Comparison of ENCODE assay signal across 9 cellular contexts in the genomic region with DNA sequence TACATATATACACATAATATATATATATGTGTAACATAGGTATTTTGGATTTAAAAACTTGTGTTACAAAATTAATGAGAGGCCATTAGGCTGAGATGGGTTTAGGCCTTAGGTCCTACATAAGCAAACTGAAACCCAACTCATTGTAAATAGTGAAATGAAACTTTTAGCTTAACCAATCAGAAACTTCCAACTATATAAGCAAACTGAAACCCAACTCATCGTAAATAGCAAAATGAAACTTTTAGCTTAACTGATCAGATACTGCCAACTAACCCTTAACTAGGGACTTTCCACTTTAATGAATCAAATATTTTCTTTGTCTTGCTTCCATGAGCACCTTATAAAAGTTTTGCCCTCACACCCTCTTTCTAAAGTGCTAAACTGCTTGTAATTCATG. TPM values are rescaled to one million over a fixed set of nuclear protein-coding genes. Genes with fewer than 3 reads are reported as not detected.
DNase-seq lines count a peak whose midpoint lies in the region; ATAC-seq, FAIRE-seq and TF ChIP-seq lines count a peak whose summit lies in the region.
"Had no signal": no experiment of that assay in that cellular context is flagged by ENCODE, and none has a peak within 500 bp of the region (broad histone marks: within the 10 kb centered on the region; RNA-seq: fewer than 3 reads in every experiment).

No MANE protein-coding gene starts in this region.

- TF ChIP-seq CTCF in GM10248 (IDR thresholded peaks at IDR 0.05; ENCODE audit: control extremely low read depth, extremely low read depth, low read depth, missing control alignments) (no peak), SK-N-SH (IDR thresholded peaks at IDR 0.05) (no peak), kidney (IDR thresholded peaks at IDR 0.05; ENCODE audit: borderline replicate concordance, extremely low read depth, insufficient read depth) (no peak), testis (IDR thresholded peaks at IDR 0.05) (no peak), tibial artery (IDR thresholded peaks at IDR 0.05) (no peak)

- DNase-seq in GM10248 (ENCODE audit: extremely low spot score): peak; percentile 21
- no peak for DNase-seq in SK-N-SH
- DNase-seq in kidney: no peak
- DNase-seq in ureter (ENCODE audit: low spot score): no peak
- DNase-seq in testis: no peak
- DNase-seq in tibial artery: no peak
- DNase-seq: DMS153 had no signal

- H3K79me2 ChIP-seq in SK-N-SH (ENCODE audit: insufficient read depth): no peaks in the 10 kb centered on the region

- H3K9me3 ChIP-seq in SK-N-SH (0 out of 2 replicates have a peak, but pooled peaks cover 3% of the 10 kb centered on the region), kidney (ENCODE audit: control insufficient read depth in 1 of 2, low read length in 2 of 2) (no peaks in the 10 kb centered on the region), testis (no peaks in the 10 kb centered on the region), tibial artery (peaks cover 0 to 2% (median 0%) of the 10 kb centered on the region in 3 donors)

- no peak for FAIRE-seq in kidney (lab: Jason Lieb, UNC)

- no peaks in the 10 kb centered on the region for H4K20me1 ChIP-seq in SK-N-SH (ENCODE audit: insufficient read depth)

- no peak for TF ChIP-seq EP300 in SK-N-SH (IDR thresholded peaks at IDR 0.05; ENCODE audit: borderline replicate concordance in 1 of 2, low read depth in 1 of 2, low read length in 1 of 2)

- ATAC-seq in GM19452 (IDR thresholded peaks at IDR 0.05; ENCODE audit: unreplicated experiment) (peak; percentile 99), HG03045 (IDR thresholded peaks at IDR 0.05; ENCODE audit: unreplicated experiment) (peak; percentile 93)

- POLR2A ChIA-PET in GM10248 (lab: Yijun Ruan, JAX): no interaction called here
- POLR2A ChIA-PET in SK-N-SH (lab: Yijun Ruan, JAX): no interaction called here

- H3K4me1 ChIP-seq in SK-N-SH (ENCODE audit: control insufficient read depth in 1 of 2, insufficient read depth in 2 of 2, low read depth in 1 of 2, low read length in 1 of 2): no peaks in the 10 kb centered on the region; a peak in 1 of 4 replicates
- H3K4me1 ChIP-seq in kidney (ENCODE audit: control insufficient read depth in 1 of 2, insufficient read depth in 1 of 2, low read depth in 1 of 2, low read length in 2 of 2): no peaks in the 10 kb centered on the region
- no peaks in the 10 kb centered on the region for H3K4me1 ChIP-seq in testis
- no peaks in the 10 kb centered on the region for H3K4me1 ChIP-seq in tibial artery

- TF ChIP-seq RAD21 in SK-N-SH (IDR thresholded peaks at IDR 0.05; ENCODE audit: low read length): no peak

- CTCF ChIA-PET in GM10248 (lab: Yijun Ruan, JAX): interaction anchor here (1.7 kb wide), 1 partner anchor 20 kb away, joined by 4 read pairs; no protein-coding TSS in a partner anchor
- CTCF ChIA-PET in SK-N-SH (lab: Yijun Ruan, JAX): no interaction called here

- H2AFZ ChIP-seq in SK-N-SH (ENCODE audit: low read depth): peak overlapping the region; percentile 60; the same call in 1 of the 2 replicates

- peak overlapping the region in 1 of 2 experiments; percentile 19; a peak in 1 of 4 replicates for H3K4me3 ChIP-seq in SK-N-SH (ENCODE audit: low read depth in 2 of 2, low read length in 1 of 2)
- H3K4me3 ChIP-seq in kidney (ENCODE audit: low read length in 2 of 2): no peak overlapping the region
- H3K4me3 ChIP-seq in testis: no peak overlapping the region
- no peak overlapping the region for H3K4me3 ChIP-seq in tibial artery

- no peak for TF ChIP-seq POLR2A in testis (IDR thresholded peaks at IDR 0.05)

- WGBS in SK-N-SH (ENCODE audit: low lambda C conversion rate): 24% methylated on average over 1 of the region's 1 CpG
- WGBS in testis, 2 donors: 68 to 80% methylated on average over 1 of the region's 1 CpG

- H3F3A ChIP-seq in SK-N-SH (replicated peaks; ENCODE audit: insufficient read depth): no peaks in the 10 kb centered on the region

- no peaks in the 10 kb centered on the region for H3K27me3 ChIP-seq in SK-N-SH (ENCODE audit: insufficient read depth)
- H3K27me3 ChIP-seq in testis: no peaks in the 10 kb centered on the region
- H3K27me3 ChIP-seq in tibial artery: no peaks in the 10 kb centered on the region

- H3K36me3 ChIP-seq in SK-N-SH (replicated peaks in 1 of 2; ENCODE audit: control insufficient read depth in 1 of 2, insufficient read depth in 2 of 2, low read length in 1 of 2): peaks cover 0 to 3% of the 10 kb centered on the region in 2 experiments
- H3K36me3 ChIP-seq in kidney (ENCODE audit: control insufficient read depth in 1 of 2, insufficient read depth in 2 of 2, low read length in 2 of 2): no peaks in the 10 kb centered on the region
- no peaks in the 10 kb centered on the region for H3K36me3 ChIP-seq in testis (ENCODE audit: low read depth, missing control alignments)
- no peaks in the 10 kb centered on the region for H3K36me3 ChIP-seq in tibial artery

- H3K27ac ChIP-seq in SK-N-SH (ENCODE audit: low read depth in 2 of 2, low read length in 1 of 2) (no peak overlapping the region), kidney (ENCODE audit: low read depth in 2 of 2, low read length in 2 of 2) (no peak overlapping the region), testis (no peak overlapping the region), tibial artery (no peak overlapping the region)

- peaks cover 2% of the 10 kb centered on the region; the same call in 1 of the 2 replicates for H3K9me2 ChIP-seq in SK-N-SH

- intact Hi-C loops in kidney (cut with DNase I) (no loop called here), testis (cut with DNase I; ENCODE audit: low total_unique reads) (no loop called here), tibial artery (cut with DNase I; ENCODE audit: low total_unique reads) (no loop called here)

- H3K4me2 ChIP-seq in SK-N-SH: no peak overlapping the region

- H3K9ac ChIP-seq in SK-N-SH (no peak overlapping the region), kidney (ENCODE audit: low read length in 2 of 2) (no peak overlapping the region)

TF ChIP-seq in SK-N-SH, 30 proteins besides CTCF, POLR2A, EP300 and RAD21 (continues in another document):
- TF ChIP-seq, protein P1, sequence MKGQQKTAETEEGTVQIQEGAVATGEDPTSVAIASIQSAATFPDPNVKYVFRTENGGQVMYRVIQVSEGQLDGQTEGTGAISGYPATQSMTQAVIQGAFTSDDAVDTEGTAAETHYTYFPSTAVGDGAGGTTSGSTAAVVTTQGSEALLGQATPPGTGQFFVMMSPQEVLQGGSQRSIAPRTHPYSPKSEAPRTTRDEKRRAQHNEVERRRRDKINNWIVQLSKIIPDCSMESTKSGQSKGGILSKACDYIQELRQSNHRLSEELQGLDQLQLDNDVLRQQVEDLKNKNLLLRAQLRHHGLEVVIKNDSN (IDR thresholded peaks at IDR 0.05; ENCODE audit: borderline replicate concordance, low read depth): no peak
- no peak for TF ChIP-seq POLR2AphosphoS5 (IDR thresholded peaks at IDR 0.05; ENCODE audit: low read depth, low read length)
- TF ChIP-seq, protein P2, sequence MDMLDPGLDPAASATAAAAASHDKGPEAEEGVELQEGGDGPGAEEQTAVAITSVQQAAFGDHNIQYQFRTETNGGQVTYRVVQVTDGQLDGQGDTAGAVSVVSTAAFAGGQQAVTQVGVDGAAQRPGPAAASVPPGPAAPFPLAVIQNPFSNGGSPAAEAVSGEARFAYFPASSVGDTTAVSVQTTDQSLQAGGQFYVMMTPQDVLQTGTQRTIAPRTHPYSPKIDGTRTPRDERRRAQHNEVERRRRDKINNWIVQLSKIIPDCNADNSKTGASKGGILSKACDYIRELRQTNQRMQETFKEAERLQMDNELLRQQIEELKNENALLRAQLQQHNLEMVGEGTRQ (IDR thresholded peaks at IDR 0.05; ENCODE audit: borderline replicate concordance, low read depth, low read length): no peak
- no peak for TF ChIP-seq NRF1 (IDR thresholded peaks at IDR 0.05; ENCODE audit: low read depth, low read length)
- no peak for TF ChIP-seq FOSL2 (IDR thresholded peaks at IDR 0.05; ENCODE audit: borderline replicate concordance, low read depth)
- TF ChIP-seq, protein P3, sequence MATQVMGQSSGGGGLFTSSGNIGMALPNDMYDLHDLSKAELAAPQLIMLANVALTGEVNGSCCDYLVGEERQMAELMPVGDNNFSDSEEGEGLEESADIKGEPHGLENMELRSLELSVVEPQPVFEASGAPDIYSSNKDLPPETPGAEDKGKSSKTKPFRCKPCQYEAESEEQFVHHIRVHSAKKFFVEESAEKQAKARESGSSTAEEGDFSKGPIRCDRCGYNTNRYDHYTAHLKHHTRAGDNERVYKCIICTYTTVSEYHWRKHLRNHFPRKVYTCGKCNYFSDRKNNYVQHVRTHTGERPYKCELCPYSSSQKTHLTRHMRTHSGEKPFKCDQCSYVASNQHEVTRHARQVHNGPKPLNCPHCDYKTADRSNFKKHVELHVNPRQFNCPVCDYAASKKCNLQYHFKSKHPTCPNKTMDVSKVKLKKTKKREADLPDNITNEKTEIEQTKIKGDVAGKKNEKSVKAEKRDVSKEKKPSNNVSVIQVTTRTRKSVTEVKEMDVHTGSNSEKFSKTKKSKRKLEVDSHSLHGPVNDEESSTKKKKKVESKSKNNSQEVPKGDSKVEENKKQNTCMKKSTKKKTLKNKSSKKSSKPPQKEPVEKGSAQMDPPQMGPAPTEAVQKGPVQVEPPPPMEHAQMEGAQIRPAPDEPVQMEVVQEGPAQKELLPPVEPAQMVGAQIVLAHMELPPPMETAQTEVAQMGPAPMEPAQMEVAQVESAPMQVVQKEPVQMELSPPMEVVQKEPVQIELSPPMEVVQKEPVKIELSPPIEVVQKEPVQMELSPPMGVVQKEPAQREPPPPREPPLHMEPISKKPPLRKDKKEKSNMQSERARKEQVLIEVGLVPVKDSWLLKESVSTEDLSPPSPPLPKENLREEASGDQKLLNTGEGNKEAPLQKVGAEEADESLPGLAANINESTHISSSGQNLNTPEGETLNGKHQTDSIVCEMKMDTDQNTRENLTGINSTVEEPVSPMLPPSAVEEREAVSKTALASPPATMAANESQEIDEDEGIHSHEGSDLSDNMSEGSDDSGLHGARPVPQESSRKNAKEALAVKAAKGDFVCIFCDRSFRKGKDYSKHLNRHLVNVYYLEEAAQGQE (IDR thresholded peaks at IDR 0.05; ENCODE audit: low read depth, low read length): no peak

RNA-seq across cellular contexts. Expression of gene SAMD9L, which starts 17.3 kb away (rescaled TPM):
- polyA plus RNA-seq in SK-N-SH (2012; rRNA removed) (1.8 and 2.2 TPM in 2 replicates), kidney (ENCODE audit: insufficient read depth, low read depth, low replicate concordance) (4.5 TPM), testis (ENCODE audit: insufficient read depth, low read depth, low replicate concordance) (2.7 TPM)
- polyA plus RNA-seq in SK-N-SH (2012; cell fraction: cytosol; rRNA removed): 2.3 and 2.6 TPM in 2 replicates
- 2.0 and 5.5 TPM in 2 replicates for polyA plus RNA-seq in SK-N-SH (2012; cell fraction: nucleus; rRNA removed)
- total RNA-seq in kidney (14.9 TPM), ureter (15.9 TPM), testis (1 to 10 TPM; 5.1 to 6.5 TPM)

RNA-seq across cellular contexts. Expression of gene SAMD9, which starts 47.7 kb away (rescaled TPM):
- polyA plus RNA-seq in SK-N-SH (2012; rRNA removed) (0.95 and 1.3 TPM in 2 replicates), kidney (ENCODE audit: insufficient read depth, low read depth, low replicate concordance) (2.2 TPM), testis (ENCODE audit: insufficient read depth, low read depth, low replicate concordance) (0.73 TPM)
- 1.8 and 2.1 TPM in 2 replicates for polyA plus RNA-seq in SK-N-SH (2012; cell fraction: cytosol; rRNA removed)
- polyA plus RNA-seq in SK-N-SH (2012; cell fraction: nucleus; rRNA removed): 0.46 and 1.1 TPM in 2 replicates
- total RNA-seq in kidney (11.0 TPM), ureter (8.1 TPM), testis (1 to 10 TPM; 1.9 to 3.2 TPM)
